1 cellular context compared by ENCODE assay signal in the genomic region with DNA sequence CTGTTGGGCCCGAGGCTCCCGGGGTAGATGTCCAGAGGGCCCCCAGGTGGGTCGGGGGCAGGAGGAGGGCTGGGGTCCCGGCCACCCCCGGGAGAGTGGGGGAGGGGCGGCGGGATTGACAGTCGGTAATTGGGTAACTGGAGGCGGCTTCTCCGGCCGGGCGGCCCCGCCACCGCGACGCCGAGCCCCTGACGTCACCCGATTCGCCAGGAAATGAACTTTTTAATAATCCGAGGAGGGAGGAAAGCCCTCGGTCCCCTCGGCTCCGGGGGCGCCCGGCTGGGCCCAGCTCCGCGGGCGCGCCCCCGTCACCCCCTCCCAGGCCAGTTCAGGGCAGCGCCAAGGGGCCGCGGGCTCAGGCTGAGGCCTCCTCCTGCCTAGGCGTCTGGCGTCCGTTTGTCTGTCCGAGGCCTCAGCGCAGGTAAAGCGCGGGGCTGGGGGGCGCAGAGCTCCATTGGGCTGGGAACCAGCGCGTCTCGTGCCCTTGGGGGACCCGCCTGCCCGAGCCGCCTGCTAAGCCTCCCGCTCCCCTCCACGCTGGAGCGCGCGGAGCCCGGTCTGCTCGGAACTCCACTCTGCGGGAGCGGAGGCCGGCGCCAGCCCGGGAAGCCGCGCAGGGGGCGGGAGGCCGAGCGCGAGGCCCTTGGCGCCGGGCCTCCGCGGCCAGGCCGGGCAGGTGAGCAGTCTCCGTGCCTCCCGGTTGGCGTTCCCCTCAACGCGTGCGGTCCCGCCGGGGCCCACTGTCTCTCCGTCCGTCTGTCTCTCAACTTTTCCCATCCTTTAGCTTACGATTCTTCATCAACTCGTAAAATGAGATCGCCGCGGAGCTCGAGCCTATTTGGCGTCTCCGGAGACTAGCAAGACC.
TF ChIP-seq lines count a peak whose summit lies in the region.

No MANE protein-coding gene starts in this region.

TF ChIP-seq in GM23338, 12 proteins besides CTCF, POLR2A, EP300 and RAD21 (continued from another document):
- TF ChIP-seq, protein P1, sequence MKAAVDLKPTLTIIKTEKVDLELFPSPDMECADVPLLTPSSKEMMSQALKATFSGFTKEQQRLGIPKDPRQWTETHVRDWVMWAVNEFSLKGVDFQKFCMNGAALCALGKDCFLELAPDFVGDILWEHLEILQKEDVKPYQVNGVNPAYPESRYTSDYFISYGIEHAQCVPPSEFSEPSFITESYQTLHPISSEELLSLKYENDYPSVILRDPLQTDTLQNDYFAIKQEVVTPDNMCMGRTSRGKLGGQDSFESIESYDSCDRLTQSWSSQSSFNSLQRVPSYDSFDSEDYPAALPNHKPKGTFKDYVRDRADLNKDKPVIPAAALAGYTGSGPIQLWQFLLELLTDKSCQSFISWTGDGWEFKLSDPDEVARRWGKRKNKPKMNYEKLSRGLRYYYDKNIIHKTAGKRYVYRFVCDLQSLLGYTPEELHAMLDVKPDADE (IDR thresholded peaks at IDR 0.05): no peak
TF ChIP-seq in GM23338: peak in this region for 3.
